In genomic region chr1:70504176-70504820, GRCh38 we compare ENCODE assay signal across 8 cellular contexts.
DNase-seq lines count a peak whose midpoint lies in the region; ATAC-seq and TF ChIP-seq lines count a peak whose summit lies in the region.

No MANE protein-coding gene starts in this region.

- H3K4me1 ChIP-seq in BE2C (no peaks in the 10 kb centered on the region), osteoblast (ENCODE audit: insufficient read depth, low read length) (peaks cover 4% of the 10 kb centered on the region)

- no peaks in the 10 kb centered on the region for H4K20me1 ChIP-seq in osteoblast (ENCODE audit: insufficient read depth, low read length)

- H3K79me2 ChIP-seq in osteoblast (ENCODE audit: insufficient read depth, low read length), result no peaks in the 10 kb centered on the region

- TF ChIP-seq CTCF in BE2C (IDR thresholded peaks at IDR 0.05; ENCODE audit: low read depth, low read length) (no peak), osteoblast (IDR thresholded peaks at IDR 0.05; ENCODE audit: extremely low read depth, low read depth, low read length) (no peak)

- no peak overlapping the region for H3K27ac ChIP-seq in osteoblast (ENCODE audit: low read depth, low read length)

- H3K9me3 ChIP-seq in BE2C, result no peaks in the 10 kb centered on the region
- H3K9me3 ChIP-seq in osteoblast (ENCODE audit: low read depth, low read length), result no peaks in the 10 kb centered on the region

- no peak overlapping the region for H2AFZ ChIP-seq in osteoblast (ENCODE audit: low read length)

- H3K36me3 ChIP-seq in BE2C (no peaks in the 10 kb centered on the region), osteoblast (ENCODE audit: insufficient read depth, low read length) (no peaks in the 10 kb centered on the region)

- ATAC-seq in GM19035 (IDR thresholded peaks at IDR 0.05; ENCODE audit: unreplicated experiment), result peak; percentile 94
- peak; percentile 95 for ATAC-seq in HG03045 (IDR thresholded peaks at IDR 0.05; ENCODE audit: unreplicated experiment)

- H3K4me3 ChIP-seq in BE2C (ENCODE audit: low read depth, low read length) (no peak overlapping the region), osteoblast (ENCODE audit: insufficient read depth, low read length) (no peak overlapping the region)

- H3K27me3 ChIP-seq in BE2C (no peaks in the 10 kb centered on the region), osteoblast (ENCODE audit: insufficient read depth, low read length) (no peaks in the 10 kb centered on the region)

- DNase-seq in BE2C, result peak; percentile 21
- peak; percentile 77 for DNase-seq in amniotic epithelial cell (ENCODE audit: low read depth)
- no peak for DNase-seq in osteoblast (ENCODE audit: insufficient read length, low spot score, missing footprints)
- no peak for DNase-seq in globus pallidus (ENCODE audit: low spot score)
- DNase-seq in NCI-H1436 (lab: John Stamatoyannopoulos, UW), result no peak
- no peak for DNase-seq in NCI-H1694 treated with DMSO at 0.1 percent for 48 hours (lab: John Stamatoyannopoulos, UW)

- H3K4me2 ChIP-seq in osteoblast (ENCODE audit: insufficient read depth, low read length), result no peak overlapping the region

Comparison
In these comparisons a context has a peak if more than half of its experiments do, and no peak if none do; other contexts are left out.
1. DNase-seq: peak in BE2C (single experiment) and amniotic epithelial cell (single experiment); none in osteoblast (single experiment), globus pallidus (single experiment), NCI-H1436 (single experiment) and NCI-H1694 treated with DMSO at 0.1 percent for 48 hours (single experiment).